In the genomic region with DNA sequence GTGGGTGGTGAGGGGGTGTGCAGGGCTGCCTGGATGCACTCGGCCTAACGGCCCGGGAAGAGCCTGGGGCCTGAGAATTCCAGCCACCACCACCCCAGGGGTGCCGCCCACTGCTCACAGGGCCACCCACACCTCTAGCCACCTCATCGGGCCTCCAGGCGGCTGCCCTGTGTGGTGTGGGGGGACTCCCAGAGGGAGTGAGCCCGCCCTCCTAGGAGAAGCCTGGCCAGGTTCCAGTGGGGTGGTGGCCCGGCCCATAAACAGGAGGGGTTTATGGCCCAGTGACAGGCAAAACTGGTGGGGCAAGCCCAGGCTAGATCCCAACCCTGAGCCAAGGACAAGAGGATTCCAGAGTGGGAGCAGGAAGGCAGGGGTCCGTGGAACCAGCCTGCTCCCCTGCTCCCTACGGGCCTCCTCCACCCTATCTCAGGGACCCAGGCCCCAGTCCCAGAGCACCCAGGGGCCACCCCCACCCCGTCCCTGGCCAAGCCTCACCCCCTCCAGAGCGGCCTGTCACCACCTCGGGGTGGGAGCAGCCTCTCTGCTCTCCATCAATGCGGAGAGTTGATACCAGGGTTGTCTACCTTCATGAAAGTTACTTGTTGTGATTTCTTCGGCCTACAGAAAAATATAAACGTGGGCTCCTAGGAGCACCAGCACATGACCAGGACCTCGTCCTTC, we compare ENCODE assay signal across 13 cellular contexts. TPM values are rescaled to one million over a fixed set of nuclear protein-coding genes. Genes with fewer than 3 reads are reported as not detected.
A peak's percentile ranks its signal among the peaks of the same experiment; 100 is the strongest.
DNase-seq lines count a peak whose midpoint lies in the region; ATAC-seq and FAIRE-seq lines count a peak whose summit lies in the region.
"Had no signal": no experiment of that assay in that cellular context is flagged by ENCODE, and none has a peak within 500 bp of the region (broad histone marks: within the 10 kb centered on the region; RNA-seq: fewer than 3 reads in every experiment).

No MANE protein-coding gene starts in this region.

- FAIRE-seq in HTR-8/SVneo (lab: Jason Lieb, UNC) = peak; percentile 95
- FAIRE-seq: GM18507 had no signal

- ATAC-seq in left colon = peak; percentile 77
- no peak for ATAC-seq in GM19023 (IDR thresholded peaks at IDR 0.05; ENCODE audit: unreplicated experiment)
- no peak for ATAC-seq in HG03378 (IDR thresholded peaks at IDR 0.05; ENCODE audit: unreplicated experiment)
- ATAC-seq in HG03108 (IDR thresholded peaks at IDR 0.05; ENCODE audit: unreplicated experiment) = no peak
- ATAC-seq: heart left ventricle had no signal

- peak; percentile 98 for DNase-seq in A172 (ENCODE audit: low spot score)
- DNase-seq in HTR-8/SVneo (ENCODE audit: insufficient read length, low spot score) = peak; percentile 98
- peak; percentile 39 for DNase-seq in amniotic epithelial cell (ENCODE audit: low read depth)
- peak; percentile 91 to 96 for DNase-seq in left colon
- no peak for DNase-seq in NCI-H1092 treated with DMSO at 0.1 percent for 48 hours (lab: John Stamatoyannopoulos, UW)
- DNase-seq: activated CD4-positive, alpha-beta memory T cell treated with anti-CD3 and anti-CD28 coated beads for 36 hours; BE2C; heart left ventricle; posterior cingulate gyrus had no signal

- intact Hi-C loops in left colon (cut with DNase I, micrococcal nuclease) = no loop called here

RNA-seq across cellular contexts. Expression of gene PDGFA, which starts 20.2 kb away (rescaled TPM):
- 39.2 and 39.9 TPM in 2 replicates for total RNA-seq in A172 (2014; rRNA removed; shearing (Covaris generic))
- 10 to 100 TPM; 58.7 to 80.2 TPM for total RNA-seq in left colon
